8 cellular contexts compared by ENCODE assay signal in the genomic region with DNA sequence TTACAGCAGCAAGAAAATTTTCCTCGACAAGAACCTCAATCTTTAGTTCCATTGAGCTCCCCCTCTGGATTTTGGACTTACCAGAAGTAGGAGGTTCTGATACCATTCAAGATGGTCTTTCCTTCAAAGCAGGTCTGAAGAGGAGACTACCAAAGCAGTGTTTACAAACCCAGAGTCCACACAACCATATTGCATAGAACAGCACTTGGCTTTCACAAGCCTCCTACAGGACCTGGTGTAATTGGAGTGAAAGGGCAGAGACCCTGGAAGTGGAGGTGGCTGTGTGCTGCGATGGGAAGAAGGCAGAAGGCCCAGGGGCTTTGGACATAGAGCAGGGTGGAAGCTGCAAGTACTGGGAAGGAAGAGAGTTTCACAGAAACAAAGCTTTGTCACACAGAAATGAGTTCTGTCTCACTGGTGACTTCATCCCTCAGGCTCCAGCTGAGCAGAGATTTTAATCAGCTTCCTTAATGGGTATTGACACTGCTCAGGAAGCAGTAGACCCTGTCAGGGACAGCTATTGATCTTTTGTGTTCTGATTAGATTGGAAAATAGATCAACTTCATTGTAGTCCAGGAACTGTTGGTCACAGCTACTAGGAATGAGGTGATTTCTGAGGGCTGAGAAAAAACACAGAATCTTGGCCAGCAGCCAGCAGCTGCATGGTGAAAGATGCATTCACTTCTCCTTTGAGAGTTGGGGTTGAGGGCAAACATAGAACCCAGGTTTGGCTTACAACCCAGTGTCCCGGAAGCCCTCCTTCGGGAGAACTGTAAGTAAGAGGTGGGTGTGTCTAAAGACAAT.
DNase-seq lines count a peak whose midpoint lies in the region; ATAC-seq, FAIRE-seq and TF ChIP-seq lines count a peak whose summit lies in the region.

No MANE protein-coding gene starts in this region.

- peak overlapping the region in 1 of 2 donors; percentile 47 for H3K9ac ChIP-seq in stomach smooth muscle (ENCODE audit: low read length in 2 of 2)

- H3K27ac ChIP-seq in heart left ventricle (peak overlapping the region in 11 of 12 donors; percentile 42 to 95 (median 86)), stomach smooth muscle (ENCODE audit: low read length) (peak overlapping the region; percentile 95)

- H3K36me3 ChIP-seq in heart left ventricle = peaks cover 0 to 38% (median 31%) of the 10 kb centered on the region in 9 donors
- peaks cover 32 to 38% of the 10 kb centered on the region in 2 donors for H3K36me3 ChIP-seq in stomach smooth muscle (ENCODE audit: control insufficient read depth in 2 of 2, insufficient read depth in 2 of 2, low read length in 2 of 2)

- no peak for TF ChIP-seq POLR2A in heart left ventricle (IDR thresholded peaks at IDR 0.05)

- ATAC-seq in HG02759 (IDR thresholded peaks at IDR 0.05; ENCODE audit: unreplicated experiment) (peak; percentile 48), heart left ventricle (no peak), HG03175 (IDR thresholded peaks at IDR 0.05; ENCODE audit: unreplicated experiment) (no peak), GM18870 (IDR thresholded peaks at IDR 0.05; ENCODE audit: unreplicated experiment) (no peak)

- WGBS in heart left ventricle, 4 donors = 28 to 36% (median 33%) methylated on average over 4 of the region's 4 CpGs

- intact Hi-C loops in heart left ventricle (cut with DNase I) = loop anchor here in 1 of 10 donors (5.0 kb wide), 1 partner anchor 41 kb away; no protein-coding TSS in a partner anchor

- H3K9me3 ChIP-seq in heart left ventricle (no peaks in the 10 kb centered on the region), stomach smooth muscle (ENCODE audit: control insufficient read depth in 2 of 2, low read length in 2 of 2) (no peaks in the 10 kb centered on the region)

- no peak for TF ChIP-seq CTCF in heart left ventricle (IDR thresholded peaks at IDR 0.05)

- DNase-seq in RCC 7860 (ENCODE audit: low spot score) (peak; percentile 40), heart left ventricle (peak in 3 of 5 donors; percentile 33 to 52 (median 45)), SHP77 (lab: John Stamatoyannopoulos, UW) (no peak), NCI-H510A treated with DMSO at 0.1 percent for 48 hours (lab: John Stamatoyannopoulos, UW) (no peak)

- FAIRE-seq in RCC 7860 (lab: Jason Lieb, UNC) = no peak

- H3K4me1 ChIP-seq in heart left ventricle = peaks cover 17 to 72% (median 55%) of the 10 kb centered on the region in 12 donors
- peaks cover 53% of the 10 kb centered on the region for H3K4me1 ChIP-seq in stomach smooth muscle (ENCODE audit: control insufficient read depth, insufficient read depth, low read length)

- peaks cover 0 to 33% (median 0%) of the 10 kb centered on the region in 9 donors for H3K27me3 ChIP-seq in heart left ventricle
- no peaks in the 10 kb centered on the region for H3K27me3 ChIP-seq in stomach smooth muscle (ENCODE audit: control insufficient read depth in 1 of 2, insufficient read depth in 2 of 2, low read length in 2 of 2)

- H3K4me3 ChIP-seq in heart left ventricle (no peak overlapping the region), stomach smooth muscle (ENCODE audit: low read length in 2 of 2) (peak overlapping the region in 1 of 2 donors; percentile 3)

Comparison
In these comparisons a context has a peak if more than half of its experiments do, and no peak if none do; other contexts are left out.
1. DNase-seq: peak in RCC 7860 (single experiment) and heart left ventricle (3 of 5); none in SHP77 (0 of 2) and NCI-H510A treated with DMSO at 0.1 percent for 48 hours (single experiment).